Comparison of ENCODE assay signal across 19 cellular contexts in genomic region chr5:180797256-180798192, GRCh38. TPM values are rescaled to one million over a fixed set of nuclear protein-coding genes. Genes with fewer than 3 reads are reported as not detected.
DNase-seq lines count a peak whose midpoint lies in the region; ATAC-seq and TF ChIP-seq lines count a peak whose summit lies in the region.
"Had no signal": no experiment of that assay in that cellular context is flagged by ENCODE, and none has a peak within 500 bp of the region (broad histone marks: within the 10 kb centered on the region; RNA-seq: fewer than 3 reads in every experiment).

No MANE protein-coding gene starts in this region.

- no peaks in the 10 kb centered on the region for H3K27me3 Mint-ChIP-seq in T-helper 2 cell treated with Interferon-gamma antibody and Interleukin-4, amounts not matched to agents 5 μg/mL and 100 μg/mL, for 36 hours (ENCODE audit: low read depth)
- no peaks in the 10 kb centered on the region for H3K27me3 Mint-ChIP-seq in T-helper 17 cell
- H3K27me3 Mint-ChIP-seq: stimulated activated naive CD8-positive, alpha-beta T cell treated with anti-CD3 and anti-CD28 coated beads, Interleukin-15, amount 100 ng/mL, for 72 hours had no signal

- no peak for DNase-seq in T-helper 2 cell treated with Interferon-gamma antibody and Interleukin-4, amounts not matched to agents 5 μg/mL and 100 μg/mL, for 36 hours (ENCODE audit: low spot score)
- DNase-seq in T-helper 2 cell = no peak
- DNase-seq in T-helper 17 cell = no peak
- DNase-seq in sigmoid colon = peak; percentile 49
- no peak for DNase-seq in DMS 273 treated with DMSO at 0.1 percent for 48 hours (lab: John Stamatoyannopoulos, UW)
- no peak for DNase-seq in NCI-H1092 (lab: John Stamatoyannopoulos, UW)
- DNase-seq: activated CD4-positive, alpha-beta T cell treated with anti-CD3 and anti-CD28 coated beads for 48 hours; Caco-2; left cardiac atrium; NCI-H1436; PC-3; stimulated activated naive CD8-positive, alpha-beta T cell treated with anti-CD3 and anti-CD28 coated beads, Interleukin-15, amount 100 ng/mL, for 72 hours had no signal

- ATAC-seq in T-helper 17 cell (no peak), esophagus mucosa (peak; percentile 37), GM18868 (IDR thresholded peaks at IDR 0.05; ENCODE audit: unreplicated experiment) (no peak)
- ATAC-seq: left cardiac atrium; PC-3; stimulated activated naive CD8-positive, alpha-beta T cell treated with anti-CD3 and anti-CD28 coated beads, Interleukin-15, amount 100 ng/mL, for 72 hours had no signal

- H3K27ac Mint-ChIP-seq in T-helper 2 cell treated with Interferon-gamma antibody and Interleukin-4, amounts not matched to agents 5 μg/mL and 100 μg/mL, for 36 hours = no peak overlapping the region
- H3K27ac Mint-ChIP-seq in T-helper 17 cell = peak overlapping the region; percentile 95

- TF ChIP-seq EP300 in sigmoid colon (IDR thresholded peaks at IDR 0.05) = no peak

- H3K4me1 ChIP-seq in sigmoid colon = peaks cover 0 to 74% (median 65%) of the 10 kb centered on the region in 4 donors

- no peak for TF ChIP-seq CTCF in sigmoid colon (IDR thresholded peaks at IDR 0.05)

- H3K4me3 Mint-ChIP-seq in T-helper 2 cell treated with Interferon-gamma antibody and Interleukin-4, amounts not matched to agents 5 μg/mL and 100 μg/mL, for 36 hours = peak overlapping the region; percentile 5
- H3K4me3 Mint-ChIP-seq in T-helper 17 cell = peak overlapping the region; percentile 12

- WGBS in sigmoid colon, 2 donors = 82 to 84% methylated on average over 10 of the region's 10 CpGs

- peaks cover 57% of the 10 kb centered on the region for H3K4me1 Mint-ChIP-seq in T-helper 2 cell treated with Interferon-gamma antibody and Interleukin-4, amounts not matched to agents 5 μg/mL and 100 μg/mL, for 36 hours (ENCODE audit: low read depth)
- peaks cover 68% of the 10 kb centered on the region for H3K4me1 Mint-ChIP-seq in T-helper 17 cell

- no peaks in the 10 kb centered on the region for H3K9me3 ChIP-seq in T-helper 17 cell (ENCODE audit: control insufficient read depth, low read length, poor library complexity, severe bottlenecking)
- no peaks in the 10 kb centered on the region for H3K9me3 ChIP-seq in sigmoid colon
- H3K9me3 ChIP-seq: Caco-2, right atrium auricular region had no signal

- H3K27me3 ChIP-seq in sigmoid colon = no peaks in the 10 kb centered on the region
- H3K27me3 ChIP-seq: right atrium auricular region had no signal

- intact Hi-C loops in sigmoid colon (cut with DNase I) = no loop called here

- H3K36me3 ChIP-seq in sigmoid colon = peaks cover under 1 to 34% (median 6%) of the 10 kb centered on the region in 4 donors

- TF ChIP-seq POLR2A in sigmoid colon (IDR thresholded peaks at IDR 0.05) = no peak

- peaks cover 74% of the 10 kb centered on the region for H3K36me3 Mint-ChIP-seq in T-helper 2 cell treated with Interferon-gamma antibody and Interleukin-4, amounts not matched to agents 5 μg/mL and 100 μg/mL, for 36 hours (ENCODE audit: low read depth)
- H3K36me3 Mint-ChIP-seq in T-helper 17 cell (ENCODE audit: low read depth) = peaks cover 7% of the 10 kb centered on the region

- no peak overlapping the region for H3K4me3 ChIP-seq in sigmoid colon
- H3K4me3 ChIP-seq: right atrium auricular region had no signal

- H3K27ac ChIP-seq in sigmoid colon = peak overlapping the region in 1 of 4 donors; percentile 1
- H3K27ac ChIP-seq: 22Rv1, KMS-11 had no signal

- no peaks in the 10 kb centered on the region for H3K9me3 Mint-ChIP-seq in T-helper 2 cell treated with Interferon-gamma antibody and Interleukin-4, amounts not matched to agents 5 μg/mL and 100 μg/mL, for 36 hours
- H3K9me3 Mint-ChIP-seq: stimulated activated naive CD8-positive, alpha-beta T cell treated with anti-CD3 and anti-CD28 coated beads, Interleukin-15, amount 100 ng/mL, for 72 hours had no signal

RNA-seq across cellular contexts. Expression of gene MGAT1, which starts 5.1 kb away (rescaled TPM):
- total RNA-seq in T-helper 17 cell = 10 to 100 TPM; 77.1 to 80.8 TPM
- 64.6 TPM for total RNA-seq in esophagus mucosa
- total RNA-seq in sigmoid colon = 100 to 1,000 TPM in 3 of 4 donors, 10 to 100 TPM in 1; 94.5 to 149 (median 121) TPM
- polyA plus RNA-seq in sigmoid colon = 100 to 1,000 TPM in 1 of 3 donors, 10 to 100 TPM in 2; 41.4 to 134 (median 71.2) TPM

RNA-seq across cellular contexts. Expression of gene OR2Y1, which starts 57.7 kb away (rescaled TPM):
- not detected for total RNA-seq in T-helper 17 cell
- total RNA-seq in esophagus mucosa = not detected
- total RNA-seq in sigmoid colon = not detected
- not detected for polyA plus RNA-seq in sigmoid colon
- total RNA-seq: Caco-2, left cardiac atrium, myocyte, NCI-H460, PC-3, right atrium auricular region had no signal
